ENCODE assay signal across 12 cellular contexts in the genomic region with DNA sequence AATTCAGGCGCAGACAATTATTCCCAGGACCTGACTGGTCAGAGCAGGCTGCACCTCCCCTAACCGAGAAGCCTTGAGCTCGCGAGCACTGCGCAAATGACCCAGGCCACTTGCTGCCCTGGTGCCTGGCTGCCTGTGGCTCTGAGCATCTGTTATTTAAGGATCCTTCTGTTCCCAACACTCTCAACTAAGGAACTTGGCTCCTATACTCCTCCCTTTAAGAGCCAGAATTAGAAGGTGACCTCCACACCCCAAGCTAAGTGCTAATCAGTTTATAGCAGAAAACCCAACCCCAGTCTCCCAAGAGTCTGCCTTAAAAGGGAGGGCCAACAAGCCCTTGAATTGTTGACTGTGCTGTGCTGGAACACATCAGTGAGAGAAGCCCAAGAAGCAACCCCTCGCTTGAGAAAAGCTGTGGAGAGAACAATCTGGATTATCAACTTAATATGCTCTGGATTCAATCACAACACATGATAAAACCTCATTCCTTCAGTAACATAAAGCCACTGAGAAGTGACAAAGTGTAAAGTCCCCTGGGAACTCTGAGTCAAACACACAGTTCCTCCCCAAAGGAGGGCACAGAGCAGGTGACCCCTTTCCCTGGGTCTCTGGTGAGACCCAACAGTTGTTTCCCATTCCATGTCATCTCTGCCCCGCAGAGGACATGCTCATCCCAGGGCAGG. TPM values are rescaled to one million over a fixed set of nuclear protein-coding genes. Genes with fewer than 3 reads are reported as not detected.
A peak's percentile ranks its signal among the peaks of the same experiment; 100 is the strongest.
DNase-seq lines count a peak whose midpoint lies in the region; TF ChIP-seq lines count a peak whose summit lies in the region.
"Had no signal": no experiment of that assay in that cellular context is flagged by ENCODE, and none has a peak within 500 bp of the region (broad histone marks: within the 10 kb centered on the region; RNA-seq: fewer than 3 reads in every experiment).

No MANE protein-coding gene starts in this region.

- no peaks in the 10 kb centered on the region for H3K9me3 Mint-ChIP-seq in activated CD4-positive, alpha-beta T cell treated with anti-CD3 and anti-CD28 coated beads, Interleukin-2, amount 10 ng/mL, durations not matched to agents 7 days and 5 days
- H3K9me3 Mint-ChIP-seq in progenitor cell of endocrine pancreas (ENCODE audit: low read depth), result no peaks in the 10 kb centered on the region

- 54% methylated on average over 7 of the region's 7 CpGs for WGBS in testis, 2 donors

- H3K27ac ChIP-seq in muscle layer of colon (ENCODE audit: low read depth, low read length) (peak overlapping the region; percentile 62), testis (peak overlapping the region; percentile 55 to 77)

- H3K9me3 ChIP-seq in muscle layer of colon (ENCODE audit: low read length), result no peaks in the 10 kb centered on the region
- no peaks in the 10 kb centered on the region for H3K9me3 ChIP-seq in testis

- H3K36me3 ChIP-seq in muscle layer of colon (ENCODE audit: insufficient read depth, low read length) (peaks cover 30% of the 10 kb centered on the region), testis (ENCODE audit: low read depth, missing control alignments) (no peaks in the 10 kb centered on the region)

- no peak for TF ChIP-seq POLR2A in testis (IDR thresholded peaks at IDR 0.05)

- H3K36me3 Mint-ChIP-seq in activated CD4-positive, alpha-beta T cell treated with anti-CD3 and anti-CD28 coated beads, Interleukin-2, amount 10 ng/mL, durations not matched to agents 7 days and 5 days (ENCODE audit: low read depth), result peaks cover 19% of the 10 kb centered on the region
- peaks cover 7% of the 10 kb centered on the region for H3K36me3 Mint-ChIP-seq in progenitor cell of endocrine pancreas (ENCODE audit: insufficient read depth)

- peaks cover 12% of the 10 kb centered on the region for H3K4me1 Mint-ChIP-seq in activated CD4-positive, alpha-beta T cell treated with anti-CD3 and anti-CD28 coated beads, Interleukin-2, amount 10 ng/mL, durations not matched to agents 7 days and 5 days
- peaks cover 2% of the 10 kb centered on the region for H3K4me1 Mint-ChIP-seq in progenitor cell of endocrine pancreas (ENCODE audit: low read depth)

- H3K27me3 Mint-ChIP-seq in activated CD4-positive, alpha-beta T cell treated with anti-CD3 and anti-CD28 coated beads, Interleukin-2, amount 10 ng/mL, durations not matched to agents 7 days and 5 days, result no peaks in the 10 kb centered on the region
- H3K27me3 Mint-ChIP-seq in progenitor cell of endocrine pancreas, result no peaks in the 10 kb centered on the region

- intact Hi-C loops in testis (cut with DNase I; ENCODE audit: low total_unique reads), result no loop called here

- H3K27ac Mint-ChIP-seq in activated CD4-positive, alpha-beta T cell treated with anti-CD3 and anti-CD28 coated beads, Interleukin-2, amount 10 ng/mL, durations not matched to agents 7 days and 5 days, result peak overlapping the region; percentile 27
- no peak overlapping the region for H3K27ac Mint-ChIP-seq in progenitor cell of endocrine pancreas

- peaks cover 58% of the 10 kb centered on the region for H3K4me1 ChIP-seq in muscle layer of colon (ENCODE audit: insufficient read depth, low read length)
- H3K4me1 ChIP-seq in testis, result peaks cover 44% of the 10 kb centered on the region

- H3K4me3 ChIP-seq in muscle layer of colon (ENCODE audit: low read depth in 1 of 2, low read length in 2 of 2) (peak overlapping the region in 1 of 2 donors; percentile 33), testis (no peak overlapping the region)

- no peaks in the 10 kb centered on the region for H3K27me3 ChIP-seq in muscle layer of colon (ENCODE audit: control insufficient read depth in 1 of 2, insufficient read depth in 2 of 2, low read length in 2 of 2)
- no peaks in the 10 kb centered on the region for H3K27me3 ChIP-seq in testis

- POLR2A ChIA-PET in activated CD4-positive, alpha-beta T cell treated with anti-CD3 and anti-CD28 coated beads, Interleukin-2, amount 10 ng/mL, durations not matched to agents 7 days and 5 days (lab: Charles Lee), result no interaction called here

- TF ChIP-seq CTCF in testis (IDR thresholded peaks at IDR 0.05) (no peak), progenitor cell of endocrine pancreas (IDR thresholded peaks at IDR 0.05; ENCODE audit: unreplicated experiment) (no peak)

- no peak for DNase-seq in activated CD4-positive, alpha-beta T cell treated with anti-CD3 and anti-CD28 coated beads, Interleukin-2, amount 10 ng/mL, durations not matched to agents 7 days and 5 days
- no peak for DNase-seq in activated CD4-positive, alpha-beta T cell treated with anti-CD3 and anti-CD28 coated beads, Interleukin-2, amount 50 U/mL, for 48 hours
- DNase-seq in cerebellum (ENCODE audit: low spot score) (peak; percentile 67), testis (peak; percentile 56), SHP77 (lab: John Stamatoyannopoulos, UW) (no peak), progenitor cell of endocrine pancreas (ENCODE audit: low spot score, unreplicated experiment) (no peak), NCI-H2081 (lab: John Stamatoyannopoulos, UW) (no peak)
- DNase-seq: ACHN, amniotic stem cell, kidney, NCI-H345 had no signal

- CTCF ChIA-PET in activated CD4-positive, alpha-beta T cell treated with anti-CD3 and anti-CD28 coated beads, Interleukin-2, amount 10 ng/mL, durations not matched to agents 7 days and 5 days (lab: Charles Lee), result interaction anchor here (0.6 to 3.0 kb wide), 3 partner anchors 10 to 25 kb away, joined by 3 to 10 read pairs (median 3); partner anchors contain the start of genes AKAP8 and AKAP8L

- no peak overlapping the region for H3K4me3 Mint-ChIP-seq in activated CD4-positive, alpha-beta T cell treated with anti-CD3 and anti-CD28 coated beads, Interleukin-2, amount 10 ng/mL, durations not matched to agents 7 days and 5 days
- no peak overlapping the region for H3K4me3 Mint-ChIP-seq in progenitor cell of endocrine pancreas (ENCODE audit: low read depth)

- peak overlapping the region; percentile 34 for H3K9ac ChIP-seq in muscle layer of colon (ENCODE audit: low read length)

RNA-seq across cellular contexts. Expression of gene AKAP8L, which starts 14.6 kb away (rescaled TPM):
- total RNA-seq in activated CD4-positive, alpha-beta T cell treated with anti-CD3 and anti-CD28 coated beads, Interleukin-2, amount 10 ng/mL, durations not matched to agents 7 days and 5 days, result 10 to 100 TPM; 84.3 to 96.7 TPM
- total RNA-seq in cerebellum (98.3 TPM), testis (100 to 1,000 TPM; 334 to 399 TPM), progenitor cell of endocrine pancreas (208 and 228 TPM in 2 replicates)
- polyA plus RNA-seq in testis (ENCODE audit: insufficient read depth, low read depth, low replicate concordance), result 131 TPM

RNA-seq across cellular contexts. Expression of gene AKAP8, which starts 24.7 kb away (rescaled TPM):
- total RNA-seq in activated CD4-positive, alpha-beta T cell treated with anti-CD3 and anti-CD28 coated beads, Interleukin-2, amount 10 ng/mL, durations not matched to agents 7 days and 5 days, result 10 to 100 TPM; 54.5 to 57.1 TPM
- total RNA-seq in cerebellum (14.0 TPM), testis (10 to 100 TPM; 44.0 to 46.3 TPM), progenitor cell of endocrine pancreas (44.0 and 51.9 TPM in 2 replicates)
- polyA plus RNA-seq in testis (ENCODE audit: insufficient read depth, low read depth, low replicate concordance), result 20.1 TPM

RNA-seq across cellular contexts. Expression of gene WIZ, which starts 45.5 kb away (rescaled TPM):
- total RNA-seq in activated CD4-positive, alpha-beta T cell treated with anti-CD3 and anti-CD28 coated beads, Interleukin-2, amount 10 ng/mL, durations not matched to agents 7 days and 5 days, result 10 to 100 TPM; 28.7 to 31.6 TPM
- total RNA-seq in cerebellum (13.9 TPM), testis (100 to 1,000 TPM; 109 to 118 TPM), progenitor cell of endocrine pancreas (60.6 and 61.6 TPM in 2 replicates)
- polyA plus RNA-seq in testis (ENCODE audit: insufficient read depth, low read depth, low replicate concordance), result 66.2 TPM

Comparison
In these comparisons a context has a peak if more than half of its experiments do, and no peak if none do; other contexts are left out.
1. DNase-seq: peak in cerebellum (single experiment) and testis (single experiment); none in activated CD4-positive, alpha-beta T cell treated with anti-CD3 and anti-CD28 coated beads, Interleukin-2, amount 10 ng/mL, durations not matched to agents 7 days and 5 days (single experiment), activated CD4-positive, alpha-beta T cell treated with anti-CD3 and anti-CD28 coated beads, Interleukin-2, amount 50 U/mL, for 48 hours (0 of 2), SHP77 (0 of 2), progenitor cell of endocrine pancreas (single experiment) and NCI-H2081 (0 of 2).